8 cellular contexts compared by ENCODE assay signal in the genomic region with DNA sequence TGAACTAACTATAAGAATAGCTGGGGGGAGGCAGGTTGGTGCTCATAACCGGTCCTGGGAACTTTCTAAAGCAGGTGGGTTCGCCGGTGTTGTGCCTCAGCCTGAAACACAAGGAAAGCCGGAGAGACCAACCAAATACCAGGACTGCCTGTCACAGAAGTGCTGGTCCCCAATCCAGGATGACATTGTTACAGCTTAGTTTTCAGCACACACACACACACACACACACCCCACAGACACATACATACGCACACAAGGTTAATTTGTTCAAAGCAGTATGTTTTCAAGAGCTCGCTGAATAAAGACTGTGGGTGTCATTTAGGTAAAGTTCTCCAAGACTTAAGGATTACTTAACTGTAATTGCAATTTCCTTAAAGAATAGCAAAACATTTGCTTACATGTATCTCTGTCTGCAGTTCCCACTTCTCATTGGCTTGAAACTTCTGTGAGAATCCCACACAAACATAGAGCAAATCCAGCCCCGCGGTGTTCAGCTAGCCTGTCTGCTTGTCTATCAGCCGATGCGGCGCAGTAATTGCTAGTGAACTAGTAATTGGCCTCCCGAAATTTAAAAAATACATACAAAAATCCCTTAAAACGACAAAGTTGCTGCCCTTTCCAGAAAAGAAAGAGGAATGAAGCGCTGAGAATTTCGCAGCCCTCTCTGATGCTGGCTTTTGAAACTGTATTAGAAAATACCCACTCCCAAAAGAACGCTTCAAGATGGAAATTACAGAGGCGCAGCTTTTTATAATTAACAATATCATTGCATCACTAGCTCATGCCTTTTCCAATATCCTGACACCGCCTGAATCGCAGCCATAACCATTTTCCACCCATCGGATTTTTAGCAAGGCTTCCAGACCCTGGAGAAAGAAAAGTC. TPM values are rescaled to one million over a fixed set of nuclear protein-coding genes. Genes with fewer than 3 reads are reported as not detected.
A peak's percentile ranks its signal among the peaks of the same experiment; 100 is the strongest.
DNase-seq lines count a peak whose midpoint lies in the region; ATAC-seq and TF ChIP-seq lines count a peak whose summit lies in the region.

No MANE protein-coding gene starts in this region.

- H4K20me1 ChIP-seq in HCT116 (ENCODE audit: insufficient read depth): no peaks in the 10 kb centered on the region

- peak overlapping the region; percentile 83 for H3K4me3 Mint-ChIP-seq in activated T-helper 17 cell treated with anti-CD3 and anti-CD28 coated beads, Interleukin-2, amount 50 U/mL, for 72 hours

- H3K9me3 Mint-ChIP-seq in activated T-helper 17 cell treated with anti-CD3 and anti-CD28 coated beads, Interleukin-2, amount 50 U/mL, for 72 hours: no peaks in the 10 kb centered on the region

- peak overlapping the region; percentile 68 for H3K4me2 ChIP-seq in HCT116 (ENCODE audit: low read length)

- no peaks in the 10 kb centered on the region for H3K79me2 ChIP-seq in HCT116 (ENCODE audit: insufficient read depth, low read length)

- ATAC-seq in HCT116 (no peak), right cardiac atrium (no peak), HG03457 (IDR thresholded peaks at IDR 0.05; ENCODE audit: unreplicated experiment) (no peak)
- no peak for ATAC-seq in activated T-helper 17 cell treated with anti-CD3 and anti-CD28 coated beads, Interleukin-2, amount 50 U/mL, for 72 hours (replicated peaks)

- H3K4me1 Mint-ChIP-seq in activated T-helper 17 cell treated with anti-CD3 and anti-CD28 coated beads, Interleukin-2, amount 50 U/mL, for 72 hours: peaks cover 5% of the 10 kb centered on the region

- no TSS peak for BruUV-seq in HCT116 (replicated peaks; lab: Mats Ljungman, UMichigan)

- RAD21 ChIA-PET in HCT116 (lab: Charles Lee; ENCODE audit: low non-redundant PET in 1 of 2, low total read pairs in 2 of 2, uncharacterized antibody in 2 of 2, unreplicated experiment in 2 of 2): no interaction called here

- no peak overlapping the region for H3K9ac ChIP-seq in HCT116 (ENCODE audit: low read length)

- no peak overlapping the region for H3K27ac Mint-ChIP-seq in activated T-helper 17 cell treated with anti-CD3 and anti-CD28 coated beads, Interleukin-2, amount 50 U/mL, for 72 hours

- no peaks in the 10 kb centered on the region for H3K36me3 Mint-ChIP-seq in activated T-helper 17 cell treated with anti-CD3 and anti-CD28 coated beads, Interleukin-2, amount 50 U/mL, for 72 hours (ENCODE audit: low read depth)

- H3K9me3 ChIP-seq in HCT116 (ENCODE audit: control insufficient read depth in 1 of 2, insufficient read depth in 1 of 2, low read depth in 1 of 2, low read length in 2 of 2) (no peaks in the 10 kb centered on the region), right cardiac atrium (ENCODE audit: control insufficient read depth, low read length) (no peaks in the 10 kb centered on the region)

- H3K4me3 ChIP-seq in HCT116 (replicated peaks in 1 of 2; ENCODE audit: low read depth in 1 of 2, low read length in 2 of 2) (no peak overlapping the region), right cardiac atrium (ENCODE audit: low read length) (peak overlapping the region; percentile 87), skeletal muscle cell (ENCODE audit: low read depth, low read length) (peak overlapping the region; percentile 75)

- TF ChIP-seq RAD21 in HCT116 (IDR thresholded peaks at IDR 0.05; ENCODE audit: low read depth): no peak

- TF ChIP-seq CTCF in HCT116 (IDR thresholded peaks at IDR 0.05 in 2 of 3, conservative IDR thresholded peaks at IDR 0.05 in 1 of 3; ENCODE audit: borderline replicate concordance in 1 of 3, insufficient read depth in 1 of 3, low read depth in 2 of 3, low read length in 2 of 3): no peak

- H3K27ac ChIP-seq in HCT116 (ENCODE audit: low read depth, low read length) (no peak overlapping the region), right cardiac atrium (ENCODE audit: low read length) (peak overlapping the region; percentile 76)

- no peak for DNase-seq in HCT116 (ENCODE audit: low read depth, low spot score)
- DNase-seq in right cardiac atrium: no peak
- DNase-seq in skeletal muscle cell (ENCODE audit: low read depth): no peak
- DNase-seq in CD1c-positive myeloid dendritic cell (ENCODE audit: extremely low spot score): no peak
- DNase-seq in NOMO-1 treated with DMSO at 0.1 percent for 48 hours (lab: John Stamatoyannopoulos, UW; ENCODE audit: unreplicated experiment): no peak
- DNase-seq in activated CD4-positive, alpha-beta T cell treated with anti-CD3 and anti-CD28 coated beads, Interleukin-2, amount 50 U/mL, for 4 hours: no peak

- POLR2A ChIA-PET in HCT116 (lab: Charles Lee): no interaction called here

- intact Hi-C loops in HCT116 (cut with micrococcal nuclease) (no loop called here), right cardiac atrium (cut with DNase I) (no loop called here)

- no peak overlapping the region for H2AFZ ChIP-seq in HCT116 (ENCODE audit: low read depth, low read length, poor library complexity, severe bottlenecking)

- H3K9me2 ChIP-seq in HCT116 (ENCODE audit: insufficient read depth): no peaks in the 10 kb centered on the region

- CTCF ChIA-PET in HCT116 (lab: Charles Lee): interaction anchor here (0.7 kb wide), 1 partner anchor 22 kb away, joined by 4 read pairs; no protein-coding TSS in a partner anchor

- TF ChIP-seq POLR2A in HCT116 (IDR thresholded peaks at IDR 0.05; ENCODE audit: borderline replicate concordance, extremely low read depth, insufficient read depth, insufficient read length): no peak

- peaks cover 24% of the 10 kb centered on the region for H3K27me3 Mint-ChIP-seq in activated T-helper 17 cell treated with anti-CD3 and anti-CD28 coated beads, Interleukin-2, amount 50 U/mL, for 72 hours

- H3K36me3 ChIP-seq in HCT116 (ENCODE audit: control insufficient read depth in 1 of 2, insufficient read depth in 2 of 2, low read length in 2 of 2): no peaks in the 10 kb centered on the region

- H3K4me1 ChIP-seq in HCT116 (ENCODE audit: control insufficient read depth in 1 of 2, insufficient read depth in 2 of 2, low read length in 2 of 2): no peaks in the 10 kb centered on the region; a peak in 1 of 4 replicates
- H3K4me1 ChIP-seq in right cardiac atrium (ENCODE audit: control insufficient read depth, insufficient read depth, low read length): no peaks in the 10 kb centered on the region

- H3K27me3 ChIP-seq in HCT116 (ENCODE audit: insufficient read depth, low read length) (no peaks in the 10 kb centered on the region), right cardiac atrium (ENCODE audit: control insufficient read depth, insufficient read depth) (no peaks in the 10 kb centered on the region)

- WGBS in right cardiac atrium: 39% methylated on average over 20 of the region's 20 CpGs

TF ChIP-seq in HCT116, 20 proteins besides CTCF, POLR2A, EP300 and RAD21 (continues in another document):
- TF ChIP-seq POLR2AphosphoS5 (IDR thresholded peaks at IDR 0.05; ENCODE audit: low read depth, low read length) (no peak), ZFX (IDR thresholded peaks at IDR 0.05) (no peak), TCF7L2 (IDR thresholded peaks at IDR 0.05; ENCODE audit: borderline replicate concordance, extremely low read depth, insufficient read depth, insufficient read length) (no peak), SP1 (IDR thresholded peaks at IDR 0.05; ENCODE audit: low read depth) (no peak), ZNF274 (IDR thresholded peaks at IDR 0.05; ENCODE audit: low read depth, low read length) (no peak)
- TF ChIP-seq, protein P1, sequence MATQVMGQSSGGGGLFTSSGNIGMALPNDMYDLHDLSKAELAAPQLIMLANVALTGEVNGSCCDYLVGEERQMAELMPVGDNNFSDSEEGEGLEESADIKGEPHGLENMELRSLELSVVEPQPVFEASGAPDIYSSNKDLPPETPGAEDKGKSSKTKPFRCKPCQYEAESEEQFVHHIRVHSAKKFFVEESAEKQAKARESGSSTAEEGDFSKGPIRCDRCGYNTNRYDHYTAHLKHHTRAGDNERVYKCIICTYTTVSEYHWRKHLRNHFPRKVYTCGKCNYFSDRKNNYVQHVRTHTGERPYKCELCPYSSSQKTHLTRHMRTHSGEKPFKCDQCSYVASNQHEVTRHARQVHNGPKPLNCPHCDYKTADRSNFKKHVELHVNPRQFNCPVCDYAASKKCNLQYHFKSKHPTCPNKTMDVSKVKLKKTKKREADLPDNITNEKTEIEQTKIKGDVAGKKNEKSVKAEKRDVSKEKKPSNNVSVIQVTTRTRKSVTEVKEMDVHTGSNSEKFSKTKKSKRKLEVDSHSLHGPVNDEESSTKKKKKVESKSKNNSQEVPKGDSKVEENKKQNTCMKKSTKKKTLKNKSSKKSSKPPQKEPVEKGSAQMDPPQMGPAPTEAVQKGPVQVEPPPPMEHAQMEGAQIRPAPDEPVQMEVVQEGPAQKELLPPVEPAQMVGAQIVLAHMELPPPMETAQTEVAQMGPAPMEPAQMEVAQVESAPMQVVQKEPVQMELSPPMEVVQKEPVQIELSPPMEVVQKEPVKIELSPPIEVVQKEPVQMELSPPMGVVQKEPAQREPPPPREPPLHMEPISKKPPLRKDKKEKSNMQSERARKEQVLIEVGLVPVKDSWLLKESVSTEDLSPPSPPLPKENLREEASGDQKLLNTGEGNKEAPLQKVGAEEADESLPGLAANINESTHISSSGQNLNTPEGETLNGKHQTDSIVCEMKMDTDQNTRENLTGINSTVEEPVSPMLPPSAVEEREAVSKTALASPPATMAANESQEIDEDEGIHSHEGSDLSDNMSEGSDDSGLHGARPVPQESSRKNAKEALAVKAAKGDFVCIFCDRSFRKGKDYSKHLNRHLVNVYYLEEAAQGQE (IDR thresholded peaks at IDR 0.05; ENCODE audit: low read depth): no peak
- TF ChIP-seq, protein P2, sequence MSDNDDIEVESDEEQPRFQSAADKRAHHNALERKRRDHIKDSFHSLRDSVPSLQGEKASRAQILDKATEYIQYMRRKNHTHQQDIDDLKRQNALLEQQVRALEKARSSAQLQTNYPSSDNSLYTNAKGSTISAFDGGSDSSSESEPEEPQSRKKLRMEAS (IDR thresholded peaks at IDR 0.05): no peak

RNA-seq across cellular contexts. Expression of gene FBLN5, which starts 0.9 kb away (rescaled TPM):
- 3.3 TPM for total RNA-seq in HCT116 (2021; ENCODE audit: unreplicated experiment)
- polyA plus RNA-seq in HCT116 (2012): 1.9 and 2.6 TPM in 2 replicates
- 1 to 10 TPM; 1.4 to 7.6 TPM for total RNA-seq in activated T-helper 17 cell treated with anti-CD3 and anti-CD28 coated beads, Interleukin-2, amount 50 U/mL, for 72 hours
- total RNA-seq in right cardiac atrium: 100 to 1,000 TPM in 3 of 4 donors, 10 to 100 TPM in 1; 99.7 to 173 (median 152) TPM
- 122 TPM for polyA plus RNA-seq in right cardiac atrium

Comparison
In these comparisons a context has a peak if more than half of its experiments do, and no peak if none do; other contexts are left out.
1. H3K4me3 ChIP-seq: peak in right cardiac atrium (single experiment) and skeletal muscle cell (single experiment); none in HCT116 (0 of 2).
2. RNA of gene FBLN5, which starts 0.9 kb away (total RNA-seq): 99.7 to 173 TPM in right cardiac atrium; 1.4 to 7.6 TPM in activated T-helper 17 cell treated with anti-CD3 and anti-CD28 coated beads, Interleukin-2, amount 50 U/mL, for 72 hours and 3.3 TPM in HCT116 (single experiment); every median in the first group is over 10 times any median in the second.